Comparison of ENCODE assay signal across 1 cellular context in the genomic region with DNA sequence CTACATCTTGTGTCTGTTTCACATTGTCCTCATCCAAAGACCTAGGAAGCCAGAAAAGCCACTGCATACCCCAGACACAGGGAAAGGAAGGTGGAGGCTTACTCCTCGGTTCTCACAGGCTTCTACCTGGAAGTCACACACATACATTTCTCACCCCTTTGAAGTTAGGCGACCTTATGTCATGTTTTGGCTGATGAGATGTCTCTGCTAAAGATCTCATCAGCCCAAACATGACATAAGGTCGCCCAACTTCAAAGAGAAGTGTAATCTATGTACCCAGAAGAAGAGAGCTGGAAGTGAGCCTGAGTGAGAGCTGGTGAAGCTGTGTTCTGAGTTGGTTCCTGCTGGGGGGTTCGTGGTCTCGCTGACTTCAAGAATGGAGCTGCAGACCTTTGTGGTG.
TF ChIP-seq lines count a peak whose summit lies in the region.

No MANE protein-coding gene starts in this region.

TF ChIP-seq in HepG2, 621 proteins besides CTCF, POLR2A, EP300 and RAD21 (continued from another document and continues in another):
- TF ChIP-seq, protein P1, sequence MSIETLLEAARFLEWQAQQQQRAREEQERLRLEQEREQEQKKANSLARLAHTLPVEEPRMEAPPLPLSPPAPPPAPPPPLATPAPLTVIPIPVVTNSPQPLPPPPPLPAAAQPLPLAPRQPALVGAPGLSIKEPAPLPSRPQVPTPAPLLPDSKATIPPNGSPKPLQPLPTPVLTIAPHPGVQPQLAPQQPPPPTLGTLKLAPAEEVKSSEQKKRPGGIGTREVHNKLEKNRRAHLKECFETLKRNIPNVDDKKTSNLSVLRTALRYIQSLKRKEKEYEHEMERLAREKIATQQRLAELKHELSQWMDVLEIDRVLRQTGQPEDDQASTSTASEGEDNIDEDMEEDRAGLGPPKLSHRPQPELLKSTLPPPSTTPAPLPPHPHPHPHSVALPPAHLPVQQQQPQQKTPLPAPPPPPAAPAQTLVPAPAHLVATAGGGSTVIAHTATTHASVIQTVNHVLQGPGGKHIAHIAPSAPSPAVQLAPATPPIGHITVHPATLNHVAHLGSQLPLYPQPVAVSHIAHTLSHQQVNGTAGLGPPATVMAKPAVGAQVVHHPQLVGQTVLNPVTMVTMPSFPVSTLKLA (IDR thresholded peaks at IDR 0.05): no peak
- TF ChIP-seq HMG20B (CRISPR knock-in tag; conservative IDR thresholded peaks at IDR 0.05): peak; percentile 67; the same call in 1 of the 2 replicates
- TF ChIP-seq ZNF816 (CRISPR knock-in tag; IDR thresholded peaks at IDR 0.05; ENCODE audit: borderline replicate concordance): no peak
- TF ChIP-seq, protein P2, sequence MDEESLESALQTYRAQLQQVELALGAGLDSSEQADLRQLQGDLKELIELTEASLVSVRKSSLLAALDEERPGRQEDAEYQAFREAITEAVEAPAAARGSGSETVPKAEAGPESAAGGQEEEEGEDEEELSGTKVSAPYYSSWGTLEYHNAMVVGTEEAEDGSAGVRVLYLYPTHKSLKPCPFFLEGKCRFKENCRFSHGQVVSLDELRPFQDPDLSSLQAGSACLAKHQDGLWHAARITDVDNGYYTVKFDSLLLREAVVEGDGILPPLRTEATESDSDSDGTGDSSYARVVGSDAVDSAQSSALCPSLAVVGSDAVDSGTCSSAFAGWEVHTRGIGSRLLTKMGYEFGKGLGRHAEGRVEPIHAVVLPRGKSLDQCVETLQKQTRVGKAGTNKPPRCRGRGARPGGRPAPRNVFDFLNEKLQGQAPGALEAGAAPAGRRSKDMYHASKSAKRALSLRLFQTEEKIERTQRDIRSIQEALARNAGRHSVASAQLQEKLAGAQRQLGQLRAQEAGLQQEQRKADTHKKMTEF (CRISPR knock-in tag; IDR thresholded peaks at IDR 0.05): 0 out of 2 replicates have a peak, but pooled peaks have one; percentile 16
- TF ChIP-seq, protein P3, sequence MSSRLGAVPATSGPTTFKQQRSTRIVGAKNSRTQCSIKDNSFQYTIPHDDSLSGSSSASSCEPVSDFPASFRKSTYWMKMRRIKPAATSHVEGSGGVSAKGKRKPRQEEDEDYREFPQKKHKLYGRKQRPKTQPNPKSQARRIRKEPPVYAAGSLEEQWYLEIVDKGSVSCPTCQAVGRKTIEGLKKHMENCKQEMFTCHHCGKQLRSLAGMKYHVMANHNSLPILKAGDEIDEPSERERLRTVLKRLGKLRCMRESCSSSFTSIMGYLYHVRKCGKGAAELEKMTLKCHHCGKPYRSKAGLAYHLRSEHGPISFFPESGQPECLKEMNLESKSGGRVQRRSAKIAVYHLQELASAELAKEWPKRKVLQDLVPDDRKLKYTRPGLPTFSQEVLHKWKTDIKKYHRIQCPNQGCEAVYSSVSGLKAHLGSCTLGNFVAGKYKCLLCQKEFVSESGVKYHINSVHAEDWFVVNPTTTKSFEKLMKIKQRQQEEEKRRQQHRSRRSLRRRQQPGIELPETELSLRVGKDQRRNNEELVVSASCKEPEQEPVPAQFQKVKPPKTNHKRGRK (CRISPR knock-in tag; IDR thresholded peaks at IDR 0.05): no peak
- TF ChIP-seq, protein P4, sequence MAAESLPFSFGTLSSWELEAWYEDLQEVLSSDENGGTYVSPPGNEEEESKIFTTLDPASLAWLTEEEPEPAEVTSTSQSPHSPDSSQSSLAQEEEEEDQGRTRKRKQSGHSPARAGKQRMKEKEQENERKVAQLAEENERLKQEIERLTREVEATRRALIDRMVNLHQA (CRISPR knock-in tag; IDR thresholded peaks at IDR 0.05): no peak
- no peak for TF ChIP-seq MLLT10 (CRISPR knock-in tag; IDR thresholded peaks at IDR 0.05)
- TF ChIP-seq, protein P5, sequence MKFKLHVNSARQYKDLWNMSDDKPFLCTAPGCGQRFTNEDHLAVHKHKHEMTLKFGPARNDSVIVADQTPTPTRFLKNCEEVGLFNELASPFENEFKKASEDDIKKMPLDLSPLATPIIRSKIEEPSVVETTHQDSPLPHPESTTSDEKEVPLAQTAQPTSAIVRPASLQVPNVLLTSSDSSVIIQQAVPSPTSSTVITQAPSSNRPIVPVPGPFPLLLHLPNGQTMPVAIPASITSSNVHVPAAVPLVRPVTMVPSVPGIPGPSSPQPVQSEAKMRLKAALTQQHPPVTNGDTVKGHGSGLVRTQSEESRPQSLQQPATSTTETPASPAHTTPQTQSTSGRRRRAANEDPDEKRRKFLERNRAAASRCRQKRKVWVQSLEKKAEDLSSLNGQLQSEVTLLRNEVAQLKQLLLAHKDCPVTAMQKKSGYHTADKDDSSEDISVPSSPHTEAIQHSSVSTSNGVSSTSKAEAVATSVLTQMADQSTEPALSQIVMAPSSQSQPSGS (CRISPR knock-in tag; IDR thresholded peaks at IDR 0.05): no peak
- no peak for TF ChIP-seq ZKSCAN1 (IDR thresholded peaks at IDR 0.05; ENCODE audit: low read length)
- no peak for TF ChIP-seq ZNF543 (CRISPR knock-in tag; IDR thresholded peaks at IDR 0.05)
- TF ChIP-seq ZKSCAN8 (CRISPR knock-in tag; IDR thresholded peaks at IDR 0.05; ENCODE audit: borderline replicate concordance): 0 out of 2 replicates have a peak, but pooled peaks have one; percentile 26
- peak; percentile 27; the same call in 1 of the 2 replicates for TF ChIP-seq ELF3 (CRISPR knock-in tag; IDR thresholded peaks at IDR 0.05)
- TF ChIP-seq, protein P6, sequence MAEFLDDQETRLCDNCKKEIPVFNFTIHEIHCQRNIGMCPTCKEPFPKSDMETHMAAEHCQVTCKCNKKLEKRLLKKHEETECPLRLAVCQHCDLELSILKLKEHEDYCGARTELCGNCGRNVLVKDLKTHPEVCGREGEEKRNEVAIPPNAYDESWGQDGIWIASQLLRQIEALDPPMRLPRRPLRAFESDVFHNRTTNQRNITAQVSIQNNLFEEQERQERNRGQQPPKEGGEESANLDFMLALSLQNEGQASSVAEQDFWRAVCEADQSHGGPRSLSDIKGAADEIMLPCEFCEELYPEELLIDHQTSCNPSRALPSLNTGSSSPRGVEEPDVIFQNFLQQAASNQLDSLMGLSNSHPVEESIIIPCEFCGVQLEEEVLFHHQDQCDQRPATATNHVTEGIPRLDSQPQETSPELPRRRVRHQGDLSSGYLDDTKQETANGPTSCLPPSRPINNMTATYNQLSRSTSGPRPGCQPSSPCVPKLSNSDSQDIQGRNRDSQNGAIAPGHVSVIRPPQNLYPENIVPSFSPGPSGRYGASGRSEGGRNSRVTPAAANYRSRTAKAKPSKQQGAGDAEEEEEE (CRISPR knock-in tag; IDR thresholded peaks at IDR 0.05; ENCODE audit: borderline replicate concordance): no peak
- no peak for TF ChIP-seq ATM (IDR thresholded peaks at IDR 0.05; ENCODE audit: borderline replicate concordance)
- TF ChIP-seq GRHL1 (CRISPR knock-in tag; conservative IDR thresholded peaks at IDR 0.05): no peak
- no peak for TF ChIP-seq RFXAP (CRISPR knock-in tag; IDR thresholded peaks at IDR 0.05; ENCODE audit: borderline replicate concordance)
- TF ChIP-seq MBD4 (IDR thresholded peaks at IDR 0.05; ENCODE audit: borderline replicate concordance, low read length): no peak
- TF ChIP-seq THAP11 (CRISPR knock-in tag; IDR thresholded peaks at IDR 0.05): no peak
- no peak for TF ChIP-seq NFE2L2 (IDR thresholded peaks at IDR 0.05; ENCODE audit: low read length)
- peak; percentile 75 for TF ChIP-seq TCF7L2 (IDR thresholded peaks at IDR 0.05; ENCODE audit: low read depth, low read length)
- TF ChIP-seq MIER2 (CRISPR knock-in tag; IDR thresholded peaks at IDR 0.05): no peak
- TF ChIP-seq ARID4A (CRISPR knock-in tag; IDR thresholded peaks at IDR 0.05; ENCODE audit: borderline replicate concordance): no peak
- TF ChIP-seq AKNA (CRISPR knock-in tag; IDR thresholded peaks at IDR 0.05; ENCODE audit: borderline replicate concordance): no peak
- TF ChIP-seq ESRRA (CRISPR knock-in tag; IDR thresholded peaks at IDR 0.05; ENCODE audit: low read depth): no peak
- no peak for TF ChIP-seq CBX1 (IDR thresholded peaks at IDR 0.05; ENCODE audit: low read depth)
- no peak for TF ChIP-seq SMAD1 (CRISPR knock-in tag; IDR thresholded peaks at IDR 0.05; ENCODE audit: borderline replicate concordance, low read depth)
- TF ChIP-seq ZNF788 (CRISPR knock-in tag; IDR thresholded peaks at IDR 0.05; ENCODE audit: borderline replicate concordance): no peak
- no peak for TF ChIP-seq ZBED4 (CRISPR knock-in tag; IDR thresholded peaks at IDR 0.05; ENCODE audit: borderline replicate concordance)
